8 cellular contexts compared by ENCODE assay signal in genomic region chr13:27792393-27793218, GRCh38. TPM values are rescaled to one million over a fixed set of nuclear protein-coding genes. Genes with fewer than 3 reads are reported as not detected.
DNase-seq lines count a peak whose midpoint lies in the region; ATAC-seq lines count a peak whose summit lies in the region.

GSX1 (plus strand) TSS chr13:27792483; CDS start chr13:27792691, 208 bp downstream.

- peak within 1 kb of the TSS; percentile 59 for H3K4me3 ChIP-seq in naive thymus-derived CD4-positive, alpha-beta T cell (ENCODE audit: low read length)

- peak within 1 kb of the TSS; percentile 74 for H3K4me3 Mint-ChIP-seq in activated CD8-positive, alpha-beta T cell treated with anti-CD3 and anti-CD28 coated beads, Interleukin-2, amount 10 ng/mL, durations not matched to agents 7 days and 5 days
- H3K4me3 Mint-ChIP-seq in naive thymus-derived CD4-positive, alpha-beta T cell = peak within 1 kb of the TSS; percentile 74 to 92 (median 87)
- H3K4me3 Mint-ChIP-seq in stimulated activated naive CD8-positive, alpha-beta T cell treated with anti-CD3 and anti-CD28 coated beads, Interleukin-15, amount 100 ng/mL, for 72 hours = peak within 1 kb of the TSS; percentile 80 to 85

- CTCF ChIA-PET in activated CD8-positive, alpha-beta T cell treated with anti-CD3 and anti-CD28 coated beads, Interleukin-2, amount 10 ng/mL, durations not matched to agents 7 days and 5 days (lab: Charles Lee) = no interaction called here
- CTCF ChIA-PET in naive thymus-derived CD4-positive, alpha-beta T cell (lab: Charles Lee) = no interaction called here

- H3K4me1 ChIP-seq in naive thymus-derived CD4-positive, alpha-beta T cell (ENCODE audit: control insufficient read depth in 2 of 2, insufficient read depth in 2 of 2, low read length in 2 of 2) = peaks cover 17 to 18% of the 10 kb centered on the region in 2 donors

- intact Hi-C loops in naive thymus-derived CD4-positive, alpha-beta T cell (cut with micrococcal nuclease) = loop anchor here in 1 of 2 donors (2.0 kb wide), 2 partner anchors 28 to 136 kb away; no protein-coding TSS in a partner anchor

- H3K36me3 Mint-ChIP-seq in activated CD8-positive, alpha-beta T cell treated with anti-CD3 and anti-CD28 coated beads, Interleukin-2, amount 10 ng/mL, durations not matched to agents 7 days and 5 days (ENCODE audit: low read depth) = peaks cover 5% of the 10 kb centered on the region
- peaks cover 0 to 10% (median 4%) of the 10 kb centered on the region in 5 donors for H3K36me3 Mint-ChIP-seq in naive thymus-derived CD4-positive, alpha-beta T cell

- no peaks in the 10 kb centered on the region for H3K9me3 ChIP-seq in naive thymus-derived CD4-positive, alpha-beta T cell (ENCODE audit: control insufficient read depth in 2 of 3, low read length in 3 of 3)

- H3K4me1 Mint-ChIP-seq in activated CD8-positive, alpha-beta T cell treated with anti-CD3 and anti-CD28 coated beads, Interleukin-2, amount 10 ng/mL, durations not matched to agents 7 days and 5 days (ENCODE audit: low read depth) = peaks cover 34% of the 10 kb centered on the region
- peaks cover 28 to 59% (median 44%) of the 10 kb centered on the region in 7 donors for H3K4me1 Mint-ChIP-seq in naive thymus-derived CD4-positive, alpha-beta T cell
- peaks cover 43% of the 10 kb centered on the region for H3K4me1 Mint-ChIP-seq in stimulated activated naive CD8-positive, alpha-beta T cell treated with anti-CD3 and anti-CD28 coated beads, Interleukin-15, amount 100 ng/mL, for 72 hours

- ATAC-seq in activated CD8-positive, alpha-beta T cell treated with anti-CD3 and anti-CD28 coated beads, Interleukin-2, amount 10 ng/mL, durations not matched to agents 7 days and 5 days = peak; percentile 57
- ATAC-seq in naive thymus-derived CD4-positive, alpha-beta T cell = peak; percentile 75
- ATAC-seq in stimulated activated naive CD8-positive, alpha-beta T cell treated with anti-CD3 and anti-CD28 coated beads, Interleukin-15, amount 100 ng/mL, for 72 hours = peak; percentile 84
- ATAC-seq in GM19023 (IDR thresholded peaks at IDR 0.05; ENCODE audit: unreplicated experiment) (no peak), HG02763 (IDR thresholded peaks at IDR 0.05; ENCODE audit: unreplicated experiment) (no peak)

- H3K27me3 Mint-ChIP-seq in activated CD8-positive, alpha-beta T cell treated with anti-CD3 and anti-CD28 coated beads, Interleukin-2, amount 10 ng/mL, durations not matched to agents 7 days and 5 days (ENCODE audit: low read depth) = peaks cover 79% of the 10 kb centered on the region
- peaks cover 75 to 89% (median 83%) of the 10 kb centered on the region in 5 donors for H3K27me3 Mint-ChIP-seq in naive thymus-derived CD4-positive, alpha-beta T cell
- peaks cover 95% of the 10 kb centered on the region for H3K27me3 Mint-ChIP-seq in stimulated activated naive CD8-positive, alpha-beta T cell treated with anti-CD3 and anti-CD28 coated beads, Interleukin-15, amount 100 ng/mL, for 72 hours

- no peaks in the 10 kb centered on the region for H3K9me3 Mint-ChIP-seq in activated CD8-positive, alpha-beta T cell treated with anti-CD3 and anti-CD28 coated beads, Interleukin-2, amount 10 ng/mL, durations not matched to agents 7 days and 5 days (ENCODE audit: insufficient read depth)
- H3K9me3 Mint-ChIP-seq in naive thymus-derived CD4-positive, alpha-beta T cell = peaks cover 0 to 11% (median under 1%) of the 10 kb centered on the region in 11 donors
- H3K9me3 Mint-ChIP-seq in stimulated activated naive CD8-positive, alpha-beta T cell treated with anti-CD3 and anti-CD28 coated beads, Interleukin-15, amount 100 ng/mL, for 72 hours = no peaks in the 10 kb centered on the region

- POLR2A ChIA-PET in activated CD8-positive, alpha-beta T cell treated with anti-CD3 and anti-CD28 coated beads, Interleukin-2, amount 10 ng/mL, durations not matched to agents 7 days and 5 days (lab: Charles Lee) = no interaction called here
- POLR2A ChIA-PET in naive thymus-derived CD4-positive, alpha-beta T cell (lab: Charles Lee) = no interaction called here

- H3K36me3 ChIP-seq in naive thymus-derived CD4-positive, alpha-beta T cell (ENCODE audit: control insufficient read depth in 2 of 3, insufficient read depth in 3 of 3, low read length in 3 of 3) = no peaks in the 10 kb centered on the region

- H3K27ac Mint-ChIP-seq in activated CD8-positive, alpha-beta T cell treated with anti-CD3 and anti-CD28 coated beads, Interleukin-2, amount 10 ng/mL, durations not matched to agents 7 days and 5 days = no peak within 1 kb of the TSS
- peak within 1 kb of the TSS in 2 of 9 donors; percentile 48 to 58 for H3K27ac Mint-ChIP-seq in naive thymus-derived CD4-positive, alpha-beta T cell
- no peak within 1 kb of the TSS for H3K27ac Mint-ChIP-seq in stimulated activated naive CD8-positive, alpha-beta T cell treated with anti-CD3 and anti-CD28 coated beads, Interleukin-15, amount 100 ng/mL, for 72 hours

- H3K27ac ChIP-seq in naive thymus-derived CD4-positive, alpha-beta T cell (ENCODE audit: low read depth, low read length) = no peak within 1 kb of the TSS

- peaks cover 10 to 29% of the 10 kb centered on the region in 2 donors for H3K27me3 ChIP-seq in naive thymus-derived CD4-positive, alpha-beta T cell (ENCODE audit: control insufficient read depth in 2 of 2, insufficient read depth in 2 of 2, low read length in 2 of 2)

- peak; percentile 59 for DNase-seq in Ammon's horn (ENCODE audit: low spot score)
- peak; percentile 73 for DNase-seq in HuH-7 (ENCODE audit: low spot score)
- peak; percentile 70 for DNase-seq in activated CD8-positive, alpha-beta T cell treated with anti-CD3 and anti-CD28 coated beads, Interleukin-2, amount 10 ng/mL, durations not matched to agents 7 days and 5 days
- DNase-seq in fibroblast of gingiva (ENCODE audit: low read depth) = peak; percentile 51
- peak in 7 of 9 donors; percentile 33 to 55 (median 41) for DNase-seq in naive thymus-derived CD4-positive, alpha-beta T cell
- peak; percentile 54 to 57 for DNase-seq in stimulated activated naive CD8-positive, alpha-beta T cell treated with anti-CD3 and anti-CD28 coated beads, Interleukin-15, amount 100 ng/mL, for 72 hours

RNA-seq across cellular contexts. Expression of gene GSX1, which starts in this region (rescaled TPM):
- total RNA-seq in activated CD8-positive, alpha-beta T cell treated with anti-CD3 and anti-CD28 coated beads, Interleukin-2, amount 10 ng/mL, durations not matched to agents 7 days and 5 days = not detected
- total RNA-seq in naive thymus-derived CD4-positive, alpha-beta T cell = not detected
- polyA plus RNA-seq in naive thymus-derived CD4-positive, alpha-beta T cell = not detected

Comparison
In these comparisons a context has a peak if more than half of its experiments do, and no peak if none do; other contexts are left out.
1. Peak in DNase-seq and ATAC-seq in activated CD8-positive, alpha-beta T cell treated with anti-CD3 and anti-CD28 coated beads, Interleukin-2, amount 10 ng/mL, durations not matched to agents 7 days and 5 days; RNA of the gene not detected or under 1 TPM.
2. Peak in DNase-seq, ATAC-seq and H3K4me3 ChIP-seq in naive thymus-derived CD4-positive, alpha-beta T cell; RNA of the gene not detected or under 1 TPM.